ENCODE assay signal across 8 cellular contexts in genomic region chr3:46979958-46980497, GRCh38. TPM values are rescaled to one million over a fixed set of nuclear protein-coding genes. Genes with fewer than 3 reads are reported as not detected.
DNase-seq lines count a peak whose midpoint lies in the region; ATAC-seq and TF ChIP-seq lines count a peak whose summit lies in the region.

No MANE protein-coding gene starts in this region.

- no peaks in the 10 kb centered on the region for H3K36me3 ChIP-seq in smooth muscle cell (ENCODE audit: low read depth)

- H3K27me3 ChIP-seq in right cardiac atrium (ENCODE audit: control insufficient read depth, insufficient read depth) (no peaks in the 10 kb centered on the region), smooth muscle cell (ENCODE audit: low read depth) (no peaks in the 10 kb centered on the region)

- H3K9me3 Mint-ChIP-seq in activated CD8-positive, alpha-beta T cell treated with anti-CD3 and anti-CD28 coated beads, Interleukin-2, amount 10 ng/mL, durations not matched to agents 7 days and 5 days (ENCODE audit: insufficient read depth) = no peaks in the 10 kb centered on the region

- peak overlapping the region; percentile 83 for H3K27ac Mint-ChIP-seq in activated CD8-positive, alpha-beta T cell treated with anti-CD3 and anti-CD28 coated beads, Interleukin-2, amount 10 ng/mL, durations not matched to agents 7 days and 5 days

- H3K36me3 Mint-ChIP-seq in activated CD8-positive, alpha-beta T cell treated with anti-CD3 and anti-CD28 coated beads, Interleukin-2, amount 10 ng/mL, durations not matched to agents 7 days and 5 days (ENCODE audit: low read depth) = peaks cover 29% of the 10 kb centered on the region

- peak overlapping the region; percentile 96 for H3K4me2 ChIP-seq in smooth muscle cell

- H3K79me2 ChIP-seq in smooth muscle cell (ENCODE audit: low read depth) = peaks cover 11% of the 10 kb centered on the region

- peak overlapping the region; percentile 87 for H3K4me3 Mint-ChIP-seq in activated CD8-positive, alpha-beta T cell treated with anti-CD3 and anti-CD28 coated beads, Interleukin-2, amount 10 ng/mL, durations not matched to agents 7 days and 5 days

- peak overlapping the region; percentile 35 for H3K9ac ChIP-seq in smooth muscle cell (ENCODE audit: low read depth)

- H4K20me1 ChIP-seq in smooth muscle cell (ENCODE audit: low read depth) = peaks cover 10% of the 10 kb centered on the region

- peaks cover 2% of the 10 kb centered on the region for H3F3A ChIP-seq in smooth muscle cell (ENCODE audit: low read depth)

- peak; percentile 7 for ATAC-seq in HG03064 (IDR thresholded peaks at IDR 0.05; ENCODE audit: low read depth, unreplicated experiment)
- no peak for ATAC-seq in activated CD8-positive, alpha-beta T cell treated with anti-CD3 and anti-CD28 coated beads, Interleukin-2, amount 10 ng/mL, durations not matched to agents 7 days and 5 days
- no peak for ATAC-seq in right cardiac atrium
- ATAC-seq in HG02840 (IDR thresholded peaks at IDR 0.05; ENCODE audit: low FRiP score, unreplicated experiment) = no peak

- TF ChIP-seq CTCF in smooth muscle cell (IDR thresholded peaks at IDR 0.05; ENCODE audit: borderline replicate concordance, insufficient read depth, poor library complexity, severe bottlenecking) = no peak

- no peak overlapping the region for H3K27ac ChIP-seq in right cardiac atrium (ENCODE audit: low read length)
- peak overlapping the region; percentile 76 for H3K27ac ChIP-seq in smooth muscle cell (ENCODE audit: low read depth)

- 4% methylated on average over 39 of the region's 40 CpGs for WGBS in right cardiac atrium
- 9% methylated on average over 22 of the region's 40 CpGs for WGBS in smooth muscle cell (ENCODE audit: low lambda C conversion rate)

- POLR2A ChIA-PET in activated CD8-positive, alpha-beta T cell treated with anti-CD3 and anti-CD28 coated beads, Interleukin-2, amount 10 ng/mL, durations not matched to agents 7 days and 5 days (lab: Charles Lee) = interaction anchor here (0.5 to 4.7 kb wide), 16 partner anchors 8 to 345 kb away, joined by 3 to 22 read pairs (median 5); no protein-coding TSS in a partner anchor

- intact Hi-C loops in right cardiac atrium (cut with DNase I) = loop anchor here in 3 of 4 donors (5.0 kb wide), 2 partner anchors 43 to 53 kb away; no protein-coding TSS in a partner anchor

- H3K4me1 ChIP-seq in right cardiac atrium (ENCODE audit: control insufficient read depth, insufficient read depth, low read length) (no peaks in the 10 kb centered on the region), smooth muscle cell (ENCODE audit: low read depth) (peaks cover 9% of the 10 kb centered on the region)

- H3K9me3 ChIP-seq in right cardiac atrium (ENCODE audit: control insufficient read depth, low read length) = no peaks in the 10 kb centered on the region
- no peaks in the 10 kb centered on the region for H3K9me3 ChIP-seq in smooth muscle cell (replicated peaks; ENCODE audit: low read depth)

- H2AFZ ChIP-seq in smooth muscle cell (ENCODE audit: low read depth) = no peak overlapping the region

- CTCF ChIA-PET in activated CD8-positive, alpha-beta T cell treated with anti-CD3 and anti-CD28 coated beads, Interleukin-2, amount 10 ng/mL, durations not matched to agents 7 days and 5 days (lab: Charles Lee) = interaction anchor here (1.2 to 3.0 kb wide), 4 partner anchors 13 to 71 kb away, joined by 3 to 14 read pairs (median 6); no protein-coding TSS in a partner anchor

- H3K4me3 ChIP-seq in right cardiac atrium (ENCODE audit: low read length) (peak overlapping the region; percentile 66), smooth muscle cell (peak overlapping the region; percentile 73)

- peaks cover 60% of the 10 kb centered on the region for H3K4me1 Mint-ChIP-seq in activated CD8-positive, alpha-beta T cell treated with anti-CD3 and anti-CD28 coated beads, Interleukin-2, amount 10 ng/mL, durations not matched to agents 7 days and 5 days (ENCODE audit: low read depth)

- no peaks in the 10 kb centered on the region for H3K27me3 Mint-ChIP-seq in activated CD8-positive, alpha-beta T cell treated with anti-CD3 and anti-CD28 coated beads, Interleukin-2, amount 10 ng/mL, durations not matched to agents 7 days and 5 days (ENCODE audit: low read depth)

- DNase-seq in NCI-H2227 (lab: John Stamatoyannopoulos, UW; ENCODE audit: unreplicated experiment) = peak; percentile 47
- DNase-seq in NCI-H2227 treated with DMSO at 0.1 percent for 48 hours (lab: John Stamatoyannopoulos, UW) = no peak
- peak; percentile 39 for DNase-seq in activated CD8-positive, alpha-beta T cell treated with anti-CD3 and anti-CD28 coated beads, Interleukin-2, amount 10 ng/mL, durations not matched to agents 7 days and 5 days
- DNase-seq in right cardiac atrium = peak; percentile 43 to 79 (median 75)
- DNase-seq in smooth muscle cell (lab: John Stamatoyannopoulos, UW; ENCODE audit: unreplicated experiment) = no peak
- no peak for DNase-seq in amniotic stem cell (lab: John Stamatoyannopoulos, UW)

RNA-seq across cellular contexts. Expression of gene NBEAL2, which starts 0.6 kb away (rescaled TPM):
- 100 to 1,000 TPM; 206 to 212 TPM for total RNA-seq in activated CD8-positive, alpha-beta T cell treated with anti-CD3 and anti-CD28 coated beads, Interleukin-2, amount 10 ng/mL, durations not matched to agents 7 days and 5 days
- total RNA-seq in right cardiac atrium (10 to 100 TPM; 15.9 to 20.1 (median 17.3) TPM), smooth muscle cell (11.0 and 11.9 TPM in 2 replicates)
- polyA plus RNA-seq in right cardiac atrium (13.7 TPM), smooth muscle cell (4.1 and 26.8 TPM in 2 replicates)

RNA-seq across cellular contexts. Expression of gene CCDC12, which starts 3.5 kb away (rescaled TPM):
- 10 to 100 TPM; 59.4 to 62.2 TPM for total RNA-seq in activated CD8-positive, alpha-beta T cell treated with anti-CD3 and anti-CD28 coated beads, Interleukin-2, amount 10 ng/mL, durations not matched to agents 7 days and 5 days
- total RNA-seq in right cardiac atrium (10 to 100 TPM; 31.2 to 37.7 (median 34.2) TPM), smooth muscle cell (12.5 and 23.9 TPM in 2 replicates)
- polyA plus RNA-seq in right cardiac atrium (58.0 TPM), smooth muscle cell (52.4 and 69.0 TPM in 2 replicates)

Comparison
In these comparisons a context has a peak if more than half of its experiments do, and no peak if none do; other contexts are left out.
1. DNase-seq: peak in NCI-H2227 (single experiment), activated CD8-positive, alpha-beta T cell treated with anti-CD3 and anti-CD28 coated beads, Interleukin-2, amount 10 ng/mL, durations not matched to agents 7 days and 5 days (single experiment) and right cardiac atrium (3 of 3); none in NCI-H2227 treated with DMSO at 0.1 percent for 48 hours (single experiment), smooth muscle cell (single experiment) and amniotic stem cell (single experiment).
2. RNA of gene NBEAL2, which starts 0.6 kb away (total RNA-seq): 206 to 212 TPM in activated CD8-positive, alpha-beta T cell treated with anti-CD3 and anti-CD28 coated beads, Interleukin-2, amount 10 ng/mL, durations not matched to agents 7 days and 5 days; 15.9 to 20.1 TPM in right cardiac atrium and 11.0 to 11.9 TPM in smooth muscle cell; every median in the first group is over 4 times any median in the second.